Comparison of ENCODE assay signal across 8 cellular contexts in the genomic region with DNA sequence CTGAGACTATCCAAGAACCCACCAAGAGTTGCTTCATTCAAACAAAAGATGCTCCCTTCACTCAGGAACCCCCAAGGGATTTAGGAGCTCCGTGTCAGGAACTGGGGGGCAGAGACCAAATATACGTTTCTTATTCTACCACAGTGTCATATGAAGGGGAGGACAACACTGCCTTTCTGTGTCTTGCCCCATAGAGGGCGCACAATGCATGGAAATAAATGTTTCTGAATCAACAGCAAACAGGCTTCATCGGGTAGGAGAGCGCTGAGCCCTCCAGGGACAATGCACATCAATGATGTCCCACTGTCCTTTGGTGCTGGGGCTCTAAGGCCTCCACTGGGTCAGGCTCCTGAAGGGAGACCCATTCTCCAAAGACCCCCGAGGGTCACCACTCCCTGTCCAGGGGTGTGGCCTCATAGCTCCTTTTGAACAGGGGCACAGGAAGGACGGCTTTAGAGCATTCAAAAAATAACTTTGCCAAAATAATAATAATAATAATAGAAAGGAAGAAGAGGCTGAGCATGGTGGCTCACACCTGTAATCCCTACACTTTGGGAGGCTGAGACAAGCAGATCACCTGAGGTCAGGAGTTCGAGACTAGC. TPM values are rescaled to one million over a fixed set of nuclear protein-coding genes. Genes with fewer than 3 reads are reported as not detected.
DNase-seq lines count a peak whose midpoint lies in the region; ATAC-seq and TF ChIP-seq lines count a peak whose summit lies in the region.

No MANE protein-coding gene starts in this region.

- ATAC-seq in activated CD4-positive, CD25-positive, alpha-beta regulatory T cell treated with anti-CD3 and anti-CD28 coated beads, Interleukin-2, amount 50 U/mL, for 24 hours, result peak; percentile 35
- peak; percentile 71 for ATAC-seq in GM21390 (IDR thresholded peaks at IDR 0.05; ENCODE audit: unreplicated experiment)
- ATAC-seq in HG03520 (IDR thresholded peaks at IDR 0.05; ENCODE audit: unreplicated experiment), result peak; percentile 74
- ATAC-seq in right lobe of liver, result peak; percentile 11 to 55 (median 44)

- no peak overlapping the region for H2AFZ ChIP-seq in OCI-LY3 (ENCODE audit: low read depth, low read length)

- peak overlapping the region; percentile 50 for H3K4me2 ChIP-seq in OCI-LY3 (ENCODE audit: low read length)

- no peak overlapping the region for H3K27ac ChIP-seq in OCI-LY3 (ENCODE audit: low read length)
- H3K27ac ChIP-seq in right lobe of liver, result no peak overlapping the region
- H3K27ac ChIP-seq in tibial artery, result no peak overlapping the region

- intact Hi-C loops in right lobe of liver (cut with DNase I), result no loop called here
- intact Hi-C loops in tibial artery (cut with DNase I; ENCODE audit: low total_unique reads), result no loop called here

- no peak overlapping the region for H3K9ac ChIP-seq in OCI-LY3 (ENCODE audit: low read length)

- H3K36me3 ChIP-seq in OCI-LY3 (replicated peaks; ENCODE audit: low read depth, low read length) (no peaks in the 10 kb centered on the region), right lobe of liver (peaks cover 0 to 100% (median 45%) of the 10 kb centered on the region in 4 donors), tibial artery (no peaks in the 10 kb centered on the region)

- H3K4me1 ChIP-seq in OCI-LY3 (ENCODE audit: low read length) (peaks cover 27% of the 10 kb centered on the region), right lobe of liver (peaks cover 0 to 1% (median 0%) of the 10 kb centered on the region in 4 donors), tibial artery (no peaks in the 10 kb centered on the region)

- TF ChIP-seq CTCF in OCI-LY3 (IDR thresholded peaks at IDR 0.05; ENCODE audit: low read depth, low read length) (peak; percentile 65), right lobe of liver (IDR thresholded peaks at IDR 0.05) (peak in 3 of 4 donors; percentile 43 to 48 (median 47)), tibial artery (IDR thresholded peaks at IDR 0.05) (peak; percentile 50 to 62)

- no peak for DNase-seq in activated CD4-positive, CD25-positive, alpha-beta regulatory T cell (lab: John Stamatoyannopoulos, UW)
- DNase-seq in cerebellum (ENCODE audit: low spot score), result peak; percentile 16
- no peak for DNase-seq in right lobe of liver
- DNase-seq in tibial artery, result no peak

- TF ChIP-seq POLR2A in right lobe of liver (IDR thresholded peaks at IDR 0.05), result no peak

- no peak overlapping the region for H3K4me3 ChIP-seq in OCI-LY3 (ENCODE audit: low read length)
- no peak overlapping the region for H3K4me3 ChIP-seq in right lobe of liver
- no peak overlapping the region for H3K4me3 ChIP-seq in tibial artery

- 48% methylated on average over 7 of the region's 8 CpGs for WGBS in right lobe of liver (ENCODE audit: insufficient coverage, low coverage, low lambda C conversion rate, missing lambda C conversion rate)

- no peaks in the 10 kb centered on the region for H3K79me2 ChIP-seq in OCI-LY3 (ENCODE audit: low read length)

- H3K9me3 ChIP-seq in OCI-LY3 (ENCODE audit: insufficient read depth, low read length), result no peaks in the 10 kb centered on the region
- H3K9me3 ChIP-seq in right lobe of liver, result no peaks in the 10 kb centered on the region
- no peaks in the 10 kb centered on the region for H3K9me3 ChIP-seq in tibial artery

- H3K27me3 ChIP-seq in OCI-LY3 (ENCODE audit: low read depth, low read length) (peaks cover 42% of the 10 kb centered on the region), right lobe of liver (no peaks in the 10 kb centered on the region), tibial artery (peaks cover 0 to 5% of the 10 kb centered on the region in 2 donors)

- H4K20me1 ChIP-seq in OCI-LY3 (ENCODE audit: insufficient read depth, low read length), result no peaks in the 10 kb centered on the region

RNA-seq across cellular contexts. Expression of a gene that starts 31.1 kb away (rescaled TPM):
- total RNA-seq in cerebellum (not detected), right lobe of liver (1,000 to 10,000 TPM in 4 of 6 experiments, 100 to 1,000 TPM in 2; 756 to 3,432 (median 1,885) TPM)

Comparison
In these comparisons a context has a peak if more than half of its experiments do, and no peak if none do; other contexts are left out.
1. RNA of a gene that starts 31.1 kb away (total RNA-seq): 756 to 3,432 TPM in right lobe of liver; not detected in cerebellum (single experiment); every median in the first group is over 100 times any median in the second.
2. Peak in every context shown above with its lines, with median percentiles within 50 percentile points of each other: ATAC-seq and CTCF ChIP-seq.